25 cellular contexts compared by ENCODE assay signal in the genomic region with DNA sequence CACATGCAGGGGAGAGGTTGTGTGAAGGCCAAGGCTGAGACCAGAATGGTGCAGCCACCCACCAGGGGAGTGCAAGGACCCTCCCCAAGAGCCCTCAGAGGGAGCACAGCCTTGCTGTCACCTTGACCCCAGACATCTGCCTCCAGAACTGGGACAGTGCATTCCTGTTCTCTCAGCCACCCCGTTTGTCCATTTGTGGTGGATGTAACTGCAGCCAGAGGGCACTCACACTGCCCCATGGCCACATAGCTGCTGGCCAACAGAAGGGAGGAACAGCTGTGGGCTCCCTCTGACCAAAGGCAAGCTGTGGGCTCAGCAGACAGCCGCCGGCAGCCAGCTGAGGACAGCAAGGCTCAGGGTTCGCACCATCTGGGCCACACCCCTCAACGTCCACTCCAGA. TPM values are rescaled to one million over a fixed set of nuclear protein-coding genes. Genes with fewer than 3 reads are reported as not detected.
DNase-seq lines count a peak whose midpoint lies in the region; ATAC-seq, FAIRE-seq and TF ChIP-seq lines count a peak whose summit lies in the region.
"Had no signal": no experiment of that assay in that cellular context is flagged by ENCODE, and none has a peak within 500 bp of the region (broad histone marks: within the 10 kb centered on the region; RNA-seq: fewer than 3 reads in every experiment).

No MANE protein-coding gene starts in this region.

- TF ChIP-seq EP300 in A549 (IDR thresholded peaks at IDR 0.05) (no peak), H1 (IDR thresholded peaks at IDR 0.05; ENCODE audit: borderline replicate concordance in 1 of 2, low read depth in 2 of 2, low read length in 2 of 2) (no peak)

- H3K79me2 ChIP-seq in H1 (ENCODE audit: control insufficient read depth in 1 of 2, insufficient read depth in 2 of 2, low read length in 2 of 2) = no peaks in the 10 kb centered on the region
- H3K79me2 ChIP-seq: parathyroid adenoma had no signal

- H3K79me1 ChIP-seq in H1 (ENCODE audit: low read depth, low read length) (no peaks in the 10 kb centered on the region), neuronal stem cell (ENCODE audit: low read depth, low read length) (no peaks in the 10 kb centered on the region)

- H2BK12ac ChIP-seq in H1 (ENCODE audit: low read depth, low read length) (peak overlapping the region; percentile 94; the same call in 1 of the 2 replicates), neuronal stem cell (ENCODE audit: low read length) (peak overlapping the region; percentile 84)

- 0 out of 5 replicates have a peak, but pooled peaks of 1 of the 2 experiments have one; percentile 4 for TF ChIP-seq RAD21 in A549 (conservative IDR thresholded peaks at IDR 0.05 in 1 of 2, IDR thresholded peaks at IDR 0.05 in 1 of 2)
- TF ChIP-seq RAD21 in H1 (IDR thresholded peaks at IDR 0.05 in 1 of 2, conservative IDR thresholded peaks at IDR 0.05 in 1 of 2; ENCODE audit: low read depth in 2 of 2, low read length in 2 of 2) = peak in 1 of 2 experiments; percentile 26; a peak in 1 of 4 replicates

- H3K23ac ChIP-seq in H1 (ENCODE audit: insufficient read length) = no peak overlapping the region
- H3K23ac ChIP-seq in neuronal stem cell (ENCODE audit: low read depth, low read length, poor library complexity) = peak overlapping the region; percentile 65

- H3K56ac ChIP-seq in H1 (replicated peaks; ENCODE audit: insufficient read length, low read depth, low read length) = no peak overlapping the region

- no peak overlapping the region for H3K4me3 ChIP-seq in A549
- H3K4me3 ChIP-seq in H1 (ENCODE audit: extremely low read depth in 1 of 4, insufficient read depth in 2 of 4, low read depth in 3 of 4, low read length in 4 of 4) = no peak overlapping the region
- no peak overlapping the region for H3K4me3 ChIP-seq in neuronal stem cell (ENCODE audit: low read length in 2 of 2)
- H3K4me3 ChIP-seq: GM23338, SK-N-MC, thoracic aorta had no signal

- H2BK20ac ChIP-seq in H1 (ENCODE audit: low read length) = no peak overlapping the region

- H3K4me2 ChIP-seq in A549 (no peak overlapping the region), H1 (ENCODE audit: insufficient read depth in 1 of 2, low read depth in 2 of 2, low read length in 2 of 2) (no peak overlapping the region), neuronal stem cell (ENCODE audit: insufficient read depth, low read length, poor library complexity, severe bottlenecking) (no peak overlapping the region)
- H3K4me2 ChIP-seq: GM23338 had no signal

- H3K27ac ChIP-seq in A549 (peak overlapping the region in 1 of 2 experiments; percentile 42; a peak in 3 of 6 replicates), H1 (ENCODE audit: low read depth, low read length) (no peak overlapping the region), neuronal stem cell (replicated peaks; ENCODE audit: low read length) (no peak overlapping the region)
- H3K27ac ChIP-seq: parathyroid adenoma, SK-N-MC, thoracic aorta had no signal

- WGBS in A549 (ENCODE audit: missing lambda C conversion rate) = 32% methylated on average over 2 of the region's 5 CpGs
- WGBS in H1 (ENCODE audit: extremely low coverage in 1 of 2, insufficient coverage in 1 of 2, insufficient read length in 1 of 2, insufficient replicate concordance in 2 of 2, low coverage in 1 of 2, low lambda C conversion rate in 2 of 2, missing lambda C conversion rate in 1 of 2), 2 experiments = 86% methylated on average over 5 of the region's 5 CpGs; no CpG with 5 or more reads in 1 of the 2 experiments
- WGBS in neuronal stem cell (ENCODE audit: extremely low coverage in 2 of 2, insufficient read length in 2 of 2, insufficient replicate concordance in 1 of 2), 2 donors = no CpG with 5 or more reads among the region's 5 CpGs

- TF ChIP-seq CTCF in A549 (IDR thresholded peaks at IDR 0.05) (no peak), H1 (IDR thresholded peaks at IDR 0.05; ENCODE audit: control extremely low read depth in 1 of 3, insufficient read depth in 1 of 3, low read depth in 1 of 3, low read length in 3 of 3) (peak in 2 of 3 experiments; percentile 26 to 33; a peak in 3 of 4 replicates)

- peak overlapping the region; percentile 77 for H4K91ac ChIP-seq in H1 (replicated peaks; ENCODE audit: insufficient read length, low read length)
- H4K91ac ChIP-seq in neuronal stem cell (ENCODE audit: low read depth, low read length, poor library complexity) = no peak overlapping the region

- H2BK120ac ChIP-seq in H1 (replicated peaks; ENCODE audit: low read depth, low read length) (no peak overlapping the region), neuronal stem cell (ENCODE audit: low read depth, low read length) (no peak overlapping the region)

- H4K8ac ChIP-seq in H1 (ENCODE audit: extremely low read depth, insufficient read depth, low read length) = no peak overlapping the region
- H4K8ac ChIP-seq in neuronal stem cell (ENCODE audit: low read depth, low read length) = no peak overlapping the region

- H3K4me1 ChIP-seq in A549 (no peaks in the 10 kb centered on the region), H1 (replicated peaks in 1 of 4; ENCODE audit: control insufficient read depth in 3 of 4, insufficient read depth in 4 of 4, low read length in 3 of 4) (peaks cover 7 to 15% (median 9%) of the 10 kb centered on the region in 4 experiments), neuronal stem cell (ENCODE audit: control insufficient read depth in 2 of 2, insufficient read depth in 1 of 2, low read depth in 1 of 2, low read length in 2 of 2) (peaks cover 0 to 3% of the 10 kb centered on the region in 2 donors)
- H3K4me1 ChIP-seq: parathyroid adenoma had no signal

- H3K23me2 ChIP-seq in H1 (ENCODE audit: low read depth, low read length) = no peaks in the 10 kb centered on the region

- H3K9ac ChIP-seq in H1 (replicated peaks in 1 of 4; ENCODE audit: extremely low read depth in 1 of 4, low read depth in 3 of 4, low read length in 3 of 4) = no peak overlapping the region
- H3K9ac ChIP-seq in neuronal stem cell (ENCODE audit: low read depth, low read length, poor library complexity) = no peak overlapping the region
- H3K9ac ChIP-seq: parathyroid adenoma had no signal

- ATAC-seq in A549 = peak; percentile 6 to 10; a peak in 4 of 6 replicates
- ATAC-seq: activated naive CD4-positive, alpha-beta T cell treated with anti-CD3 and anti-CD28 coated beads, Interleukin-2, amount 50 U/mL, for 72 hours; GM23338; stimulated activated naive CD8-positive, alpha-beta T cell treated with anti-CD3 and anti-CD28 coated beads, Interleukin-15, Interleukin-2, amounts not matched to agents 100 U/mL and 50 U/mL, for 24 hours had no signal

- H3K14ac ChIP-seq in H1 (ENCODE audit: insufficient read length) (no peak overlapping the region), neuronal stem cell (ENCODE audit: low read length) (no peak overlapping the region)

- CTCF ChIA-PET in A549 (lab: Yijun Ruan, JAX) (interaction anchor here (0.9 to 30.2 kb wide), 6 partner anchors 8 to 56 kb away, joined by 3 to 417 read pairs (median 4); no protein-coding TSS in a partner anchor), H1 (lab: Charles Lee; ENCODE audit: partially characterized antibody) (interaction anchor here (0.9 to 2.1 kb wide), 9 partner anchors 10 to 74 kb away, joined by 3 to 14 read pairs (median 6); no protein-coding TSS in a partner anchor)

- H3K36me3 ChIP-seq in H1 (ENCODE audit: control insufficient read depth in 2 of 4, insufficient read depth in 4 of 4, low read length in 3 of 4) (no peaks in the 10 kb centered on the region), neuronal stem cell (replicated peaks in 1 of 2; ENCODE audit: control insufficient read depth in 2 of 2, insufficient read depth in 2 of 2, low read length in 2 of 2) (no peaks in the 10 kb centered on the region)
- H3K36me3 ChIP-seq: thoracic aorta had no signal

- H4K5ac ChIP-seq in H1 (ENCODE audit: insufficient read length, low read depth, low read length) = no peak overlapping the region

- TF ChIP-seq POLR2A in A549 (IDR thresholded peaks at IDR 0.05; ENCODE audit: low read length) (no peak), H1 (IDR thresholded peaks at IDR 0.05; ENCODE audit: control extremely low read depth in 1 of 2, low read depth in 2 of 2, low read length in 2 of 2) (no peak)

- peaks cover 23% of the 10 kb centered on the region for H3K9me3 ChIP-seq in A549
- H3K9me3 ChIP-seq in H1 (ENCODE audit: insufficient read depth in 2 of 2, low read depth in 1 of 2, low read length in 1 of 2) = no peaks in the 10 kb centered on the region
- peaks cover 5 to 10% of the 10 kb centered on the region in 2 donors for H3K9me3 ChIP-seq in neuronal stem cell (replicated peaks in 1 of 2; ENCODE audit: control insufficient read depth in 2 of 2, insufficient read depth in 1 of 2, low read depth in 1 of 2, low read length in 2 of 2)

- H4K20me1 ChIP-seq in H1 (replicated peaks in 1 of 2; ENCODE audit: control insufficient read depth in 1 of 2, insufficient read depth in 2 of 2, low read length in 2 of 2) = no peaks in the 10 kb centered on the region

- FAIRE-seq in A549 (lab: Jason Lieb, UNC) (no peak), H1 (lab: Jason Lieb, UNC) (no peak)
- FAIRE-seq: keratinocyte, TTC549 had no signal

- no peak overlapping the region for H3K4ac ChIP-seq in H1 (replicated peaks; ENCODE audit: insufficient read length, low read depth, low read length)
- H3K4ac ChIP-seq in neuronal stem cell (ENCODE audit: low read length) = no peak overlapping the region

- H3K27me3 ChIP-seq in H1 (replicated peaks in 1 of 4; ENCODE audit: control insufficient read depth in 3 of 4, extremely low read depth in 1 of 4, insufficient read depth in 3 of 4, low read length in 3 of 4) = no peaks in the 10 kb centered on the region
- H3K27me3 ChIP-seq in neuronal stem cell (ENCODE audit: control insufficient read depth in 3 of 3, insufficient read depth in 3 of 3, low read depth in 1 of 3, low read length in 3 of 3) = peaks cover 0 to 8% (median 0%) of the 10 kb centered on the region in 3 experiments

- 0 out of 2 replicates have a peak overlapping the region, but pooled peaks have one; percentile 60 for H3K18ac ChIP-seq in H1 (ENCODE audit: extremely low read depth, low read length)
- peak overlapping the region; percentile 76 for H3K18ac ChIP-seq in neuronal stem cell (ENCODE audit: low read length)

- no peak overlapping the region for H2AFZ ChIP-seq in H1 (ENCODE audit: low read length)
- no peak overlapping the region for H2AFZ ChIP-seq in neuronal stem cell (ENCODE audit: low read length)
- H2AFZ ChIP-seq: GM23338, parathyroid adenoma had no signal

- no peak overlapping the region for H2BK5ac ChIP-seq in H1 (ENCODE audit: low read depth, low read length)
- H2BK5ac ChIP-seq in neuronal stem cell (ENCODE audit: low read length) = no peak overlapping the region

- DNase-seq in A549 (ENCODE audit: low read depth in 1 of 2, low spot score in 1 of 2) (no peak), LHCN-M2 (ENCODE audit: low read depth) (peak; percentile 64), H1 (ENCODE audit: low read depth in 1 of 2, low spot score in 2 of 2) (no peak), neuronal stem cell (ENCODE audit: low spot score) (no peak), NCI-H2196 treated with DMSO at 0.1 percent for 48 hours (lab: John Stamatoyannopoulos, UW; ENCODE audit: unreplicated experiment) (no peak), NCI-H82 treated with DMSO at 0.1 percent for 48 hours (lab: John Stamatoyannopoulos, UW; ENCODE audit: unreplicated experiment) (no peak), SIG-M5 (lab: John Stamatoyannopoulos, UW) (no peak), KG1 (lab: John Stamatoyannopoulos, UW) (no peak)
- DNase-seq: 8988T; activated CD4-positive, alpha-beta memory T cell treated with anti-CD3 and anti-CD28 coated beads, Interleukin-2, amount 10 ng/mL, durations not matched to agents 7 days and 5 days; activated CD4-positive, CD25-positive, alpha-beta regulatory T cell treated with anti-CD3 and anti-CD28 coated beads, Interleukin-2, amount 50 U/mL, for 72 hours; anterior cingulate cortex; NCI-H1105; NCI-H2029 treated with DMSO at 0.1 percent for 48 hours; NCI-H226; NCI-H69; stimulated activated CD4-positive, alpha-beta T cell treated with anti-CD3 and anti-CD28 coated beads, Interleukin-15, amount 100 ng/mL, for 24 hours; stimulated activated naive CD8-positive, alpha-beta T cell treated with anti-CD3 and anti-CD28 coated beads, Interleukin-15, Interleukin-2, amounts not matched to agents 100 U/mL and 50 U/mL, for 24 hours had no signal

- no peak overlapping the region for H2AK5ac ChIP-seq in H1 (ENCODE audit: low read depth, low read length)
- H2AK5ac ChIP-seq in neuronal stem cell (ENCODE audit: low read depth, low read length) = peak overlapping the region; percentile 77

- H2BK15ac ChIP-seq in H1 (ENCODE audit: low read length) (no peak overlapping the region), neuronal stem cell (ENCODE audit: low read length) (no peak overlapping the region)

- POLR2A ChIA-PET in A549 (lab: Yijun Ruan, JAX) = interaction anchor here (1.3 to 1.7 kb wide), 2 partner anchors 9 to 13 kb away, joined by 4 to 7 read pairs; no protein-coding TSS in a partner anchor
- POLR2A ChIA-PET in H1 (lab: Charles Lee; ENCODE audit: partially characterized antibody) = interaction anchor here (1.2 to 5.7 kb wide), 5 partner anchors 9 to 23 kb away, joined by 3 to 30 read pairs (median 4); no protein-coding TSS in a partner anchor

RNA-seq across cellular contexts. Expression of a gene that starts 49.8 kb away (rescaled TPM):
- 22.6 and 25.9 TPM in 2 replicates for polyA plus RNA-seq in A549 (2011; rRNA removed)
- 49.9 and 55.6 TPM in 2 replicates for polyA plus RNA-seq in A549 (2012; cell fraction: cytosol; rRNA removed)
- polyA plus RNA-seq in A549 (2012; cell fraction: nucleus; rRNA removed) = 197 and 201 TPM in 2 replicates
- 34.8 to 38.2 TPM (median 37.2 TPM) in 3 replicates for polyA plus RNA-seq in A549 (2017; fragmentation: RNase III; extraction: RNeasy Plus Mini Kit Qiagen cat#74134 plus additional on column Dnase treatment)
- 30.0 and 33.8 TPM in 2 replicates for polyA minus RNA-seq in A549 (2011; rRNA and poly(A)+ RNA removed)
- total RNA-seq in LHCN-M2 (2014; rRNA removed) = 20.5 and 26.7 TPM in 2 replicates
- 16.9 TPM for polyA plus RNA-seq in LHCN-M2 (2012)
- total RNA-seq in H1 (2021; fragmentation: NEBNext Ultra II Directional; extraction: Animal tissue kit (Norgen Biotek cat#: 25700)) = 55.6 and 63.9 TPM in 2 replicates
- polyA plus RNA-seq in H1 (2011; rRNA removed) = 23.7 and 39.0 TPM in 2 replicates
- 37.2 TPM for polyA plus RNA-seq in H1 (2011; cell fraction: cytosol; rRNA removed)
- polyA plus RNA-seq in H1 (2011; cell fraction: nucleus; rRNA removed) = 86.9 TPM
- 36.8 to 50.9 TPM (median 49.8 TPM) in 4 replicates for polyA plus RNA-seq in H1 (2012, experiment 1 of 2)
- polyA plus RNA-seq in H1 (2012, experiment 2 of 2) = 28.4 TPM
- 29.3 TPM for polyA plus RNA-seq in H1 (2013, experiment 1 of 2)
- polyA plus RNA-seq in H1 (2013, experiment 2 of 2) = 27.4 TPM
- 26.5 and 30.9 TPM in 2 replicates for polyA minus RNA-seq in H1 (2011; rRNA and poly(A)+ RNA removed)
- 18.6 TPM for polyA minus RNA-seq in H1 (2011; cell fraction: cytosol; rRNA and poly(A)+ RNA removed)
- 57.3 TPM for polyA minus RNA-seq in H1 (2011; cell fraction: nucleus; rRNA and poly(A)+ RNA removed)
- 15.3 TPM for polyA plus RNA-seq in neuronal stem cell (2013, experiment 1 of 2)
- polyA plus RNA-seq in neuronal stem cell (2013, experiment 2 of 2) = 15.0 TPM

RNA-seq across cellular contexts. Expression of a gene that starts 53.7 kb away (rescaled TPM):
- polyA plus RNA-seq in A549 (2011; rRNA removed) (265 and 326 TPM in 2 replicates), A549 (2017; fragmentation: RNase III; extraction: RNeasy Plus Mini Kit Qiagen cat#74134 plus additional on column Dnase treatment) (903 to 1,096 TPM (median 972 TPM) in 3 replicates), H1 (2011; rRNA removed) (68.2 and 161 TPM in 2 replicates)
- 971 and 1,312 TPM in 2 replicates for polyA plus RNA-seq in A549 (2012; cell fraction: cytosol; rRNA removed)
- 1,440 and 1,925 TPM in 2 replicates for polyA plus RNA-seq in A549 (2012; cell fraction: nucleus; rRNA removed)
- 237 and 354 TPM in 2 replicates for polyA minus RNA-seq in A549 (2011; rRNA and poly(A)+ RNA removed)
- 21.9 and 24.5 TPM in 2 replicates for total RNA-seq in LHCN-M2 (2014; rRNA removed)
- 248 TPM for polyA plus RNA-seq in LHCN-M2 (2012)
- total RNA-seq in H1 (2021; fragmentation: NEBNext Ultra II Directional; extraction: Animal tissue kit (Norgen Biotek cat#: 25700)) = 327 and 341 TPM in 2 replicates
- 65.1 TPM for polyA plus RNA-seq in H1 (2011; cell fraction: cytosol; rRNA removed)
- 122 TPM for polyA plus RNA-seq in H1 (2011; cell fraction: nucleus; rRNA removed)
- 126 to 176 TPM (median 151 TPM) in 4 replicates for polyA plus RNA-seq in H1 (2012, experiment 1 of 2)
- polyA plus RNA-seq in H1 (2012, experiment 2 of 2) = 202 TPM
- 316 TPM for polyA plus RNA-seq in H1 (2013, experiment 1 of 2)
- polyA plus RNA-seq in H1 (2013, experiment 2 of 2) = 381 TPM
- 34.4 and 63.7 TPM in 2 replicates for polyA minus RNA-seq in H1 (2011; rRNA and poly(A)+ RNA removed)
- polyA minus RNA-seq in H1 (2011; cell fraction: cytosol; rRNA and poly(A)+ RNA removed) = 84.2 TPM
- 42.4 TPM for polyA minus RNA-seq in H1 (2011; cell fraction: nucleus; rRNA and poly(A)+ RNA removed)
- polyA plus RNA-seq in neuronal stem cell (2013, experiment 1 of 2) = 18.4 TPM
- 18.6 TPM for polyA plus RNA-seq in neuronal stem cell (2013, experiment 2 of 2)

Comparison
In these comparisons a context has a peak if more than half of its experiments do, and no peak if none do; other contexts are left out.
1. RNA of a gene that starts 53.7 kb away (total RNA-seq): 327 to 341 TPM in H1; 21.9 to 24.5 TPM in LHCN-M2; every median in the first group is over 10 times any median in the second.